Comparison of ENCODE assay signal across 13 cellular contexts in genomic region chr3:50078622-50079021, GRCh38. TPM values are rescaled to one million over a fixed set of nuclear protein-coding genes. Genes with fewer than 3 reads are reported as not detected.
A peak's percentile ranks its signal among the peaks of the same experiment; 100 is the strongest.
DNase-seq lines count a peak whose midpoint lies in the region; ATAC-seq and TF ChIP-seq lines count a peak whose summit lies in the region.
"Had no signal": no experiment of that assay in that cellular context is flagged by ENCODE, and none has a peak within 500 bp of the region (broad histone marks: within the 10 kb centered on the region; RNA-seq: fewer than 3 reads in every experiment).

No MANE protein-coding gene starts in this region.

- no peak for ATAC-seq in activated naive CD8-positive, alpha-beta T cell treated with anti-CD3 and anti-CD28 coated beads, Interleukin-2, amount 50 U/mL, for 24 hours
- ATAC-seq in natural killer cell treated with Interleukin-12 subunit alpha and Interleukin-12 subunit beta and Interleukin-15 and Interleukin-18, amount 100 ng/mL, for 72 hours: no peak
- no peak for ATAC-seq in aorta (ENCODE audit: low FRiP score)
- ATAC-seq in HG03025 (IDR thresholded peaks at IDR 0.05; ENCODE audit: low FRiP score, unreplicated experiment): no peak
- ATAC-seq in GM18858 (IDR thresholded peaks at IDR 0.05; ENCODE audit: unreplicated experiment): no peak

- H3K36me3 ChIP-seq in aorta (ENCODE audit: control insufficient read depth in 1 of 2, insufficient read depth in 2 of 2, low read length in 1 of 2): peaks cover 2 to 4% of the 10 kb centered on the region in 2 donors

- H3K4me3 ChIP-seq in aorta (ENCODE audit: low read length in 2 of 2): no peak overlapping the region
- H3K4me3 ChIP-seq: hepatocyte had no signal

- TF ChIP-seq EP300 in Ishikawa (IDR thresholded peaks at IDR 0.05; ENCODE audit: borderline replicate concordance): no peak

- no peaks in the 10 kb centered on the region for H3K9me3 Mint-ChIP-seq in activated naive CD8-positive, alpha-beta T cell treated with anti-CD3 and anti-CD28 coated beads, Interleukin-2, amount 50 U/mL, for 24 hours
- no peaks in the 10 kb centered on the region for H3K9me3 Mint-ChIP-seq in natural killer cell treated with Interleukin-12 subunit alpha and Interleukin-12 subunit beta and Interleukin-15 and Interleukin-18, amount 100 ng/mL, for 72 hours

- no peak overlapping the region for H3K4me3 Mint-ChIP-seq in activated naive CD8-positive, alpha-beta T cell treated with anti-CD3 and anti-CD28 coated beads, Interleukin-2, amount 50 U/mL, for 24 hours
- H3K4me3 Mint-ChIP-seq in natural killer cell treated with Interleukin-12 subunit alpha and Interleukin-12 subunit beta and Interleukin-15 and Interleukin-18, amount 100 ng/mL, for 72 hours: no peak overlapping the region

- H3K4me1 Mint-ChIP-seq in activated naive CD8-positive, alpha-beta T cell treated with anti-CD3 and anti-CD28 coated beads, Interleukin-2, amount 50 U/mL, for 24 hours: peaks cover 13% of the 10 kb centered on the region
- peaks cover 12 to 15% of the 10 kb centered on the region in 2 donors for H3K4me1 Mint-ChIP-seq in natural killer cell treated with Interleukin-12 subunit alpha and Interleukin-12 subunit beta and Interleukin-15 and Interleukin-18, amount 100 ng/mL, for 72 hours (ENCODE audit: low read depth in 2 of 2)

- 49 to 70% methylated on average over 1 of the region's 1 CpG for WGBS in aorta, 2 donors

- H3K4me1 ChIP-seq in aorta (ENCODE audit: control insufficient read depth in 1 of 2, insufficient read depth in 2 of 2, low read length in 2 of 2): no peaks in the 10 kb centered on the region

- TF ChIP-seq RAD21 in Ishikawa (IDR thresholded peaks at IDR 0.05; ENCODE audit: low read depth): no peak

- peak overlapping the region; percentile 50 for H3K27ac Mint-ChIP-seq in activated naive CD8-positive, alpha-beta T cell treated with anti-CD3 and anti-CD28 coated beads, Interleukin-2, amount 50 U/mL, for 24 hours
- H3K27ac Mint-ChIP-seq in natural killer cell treated with Interleukin-12 subunit alpha and Interleukin-12 subunit beta and Interleukin-15 and Interleukin-18, amount 100 ng/mL, for 72 hours: peak overlapping the region; percentile 15 to 45

- intact Hi-C loops in aorta (cut with DNase I): no loop called here

- peaks cover 21% of the 10 kb centered on the region for H3K36me3 Mint-ChIP-seq in activated naive CD8-positive, alpha-beta T cell treated with anti-CD3 and anti-CD28 coated beads, Interleukin-2, amount 50 U/mL, for 24 hours (ENCODE audit: low read depth)
- peaks cover 13% of the 10 kb centered on the region for H3K36me3 Mint-ChIP-seq in natural killer cell treated with Interleukin-12 subunit alpha and Interleukin-12 subunit beta and Interleukin-15 and Interleukin-18, amount 100 ng/mL, for 72 hours

- DNase-seq in NCI-H2029 treated with DMSO at 0.1 percent for 48 hours (lab: John Stamatoyannopoulos, UW): peak; percentile 6
- DNase-seq in NCI-H2029 (lab: John Stamatoyannopoulos, UW): no peak
- DNase-seq in activated naive CD8-positive, alpha-beta T cell treated with anti-CD3 and anti-CD28 coated beads, Interleukin-2, amount 50 U/mL, for 24 hours: no peak
- no peak for DNase-seq in natural killer cell treated with Interleukin-12 subunit alpha and Interleukin-12 subunit beta and Interleukin-15 and Interleukin-18, amount 100 ng/mL, for 72 hours (ENCODE audit: low spot score)
- DNase-seq in aorta: no peak
- DNase-seq: activated T-cell treated with anti-CD3 and anti-CD28 coated beads, Interleukin-2, amount 50 U/mL, for 1 hour; cortex of kidney; NCI-H774; T-helper 1 cell had no signal

- H3K27me3 Mint-ChIP-seq in activated naive CD8-positive, alpha-beta T cell treated with anti-CD3 and anti-CD28 coated beads, Interleukin-2, amount 50 U/mL, for 24 hours: no peaks in the 10 kb centered on the region
- H3K27me3 Mint-ChIP-seq in natural killer cell treated with Interleukin-12 subunit alpha and Interleukin-12 subunit beta and Interleukin-15 and Interleukin-18, amount 100 ng/mL, for 72 hours: no peaks in the 10 kb centered on the region

- no peak overlapping the region for H3K27ac ChIP-seq in aorta (ENCODE audit: low read depth in 1 of 2, low read length in 2 of 2)
- H3K27ac ChIP-seq: hepatocyte had no signal

- H3K9me3 ChIP-seq in aorta (ENCODE audit: control insufficient read depth, low read length): no peaks in the 10 kb centered on the region

- no peaks in the 10 kb centered on the region for H3K27me3 ChIP-seq in aorta (ENCODE audit: control insufficient read depth in 1 of 2, insufficient read depth in 2 of 2, low read length in 1 of 2)
- H3K27me3 ChIP-seq: hepatocyte had no signal

TF ChIP-seq in Ishikawa, 13 proteins besides CTCF, POLR2A, EP300 and RAD21:
- TF ChIP-seq TEAD4 (IDR thresholded peaks at IDR 0.05) (no peak), USF1 (IDR thresholded peaks at IDR 0.05) (peak; percentile 64)

RNA-seq across cellular contexts. Expression of gene RBM5, which starts 10.1 kb away (rescaled TPM):
- 100 to 1,000 TPM; 198 to 270 TPM for total RNA-seq in natural killer cell treated with Interleukin-12 subunit alpha and Interleukin-12 subunit beta and Interleukin-15 and Interleukin-18, amount 100 ng/mL, for 72 hours
- total RNA-seq in aorta: 100 to 1,000 TPM; 151 to 222 TPM
- polyA plus RNA-seq in aorta: 100 to 1,000 TPM in 1 of 2 donors, 10 to 100 TPM in 1; 21.0 to 164 TPM
